In the genomic region with DNA sequence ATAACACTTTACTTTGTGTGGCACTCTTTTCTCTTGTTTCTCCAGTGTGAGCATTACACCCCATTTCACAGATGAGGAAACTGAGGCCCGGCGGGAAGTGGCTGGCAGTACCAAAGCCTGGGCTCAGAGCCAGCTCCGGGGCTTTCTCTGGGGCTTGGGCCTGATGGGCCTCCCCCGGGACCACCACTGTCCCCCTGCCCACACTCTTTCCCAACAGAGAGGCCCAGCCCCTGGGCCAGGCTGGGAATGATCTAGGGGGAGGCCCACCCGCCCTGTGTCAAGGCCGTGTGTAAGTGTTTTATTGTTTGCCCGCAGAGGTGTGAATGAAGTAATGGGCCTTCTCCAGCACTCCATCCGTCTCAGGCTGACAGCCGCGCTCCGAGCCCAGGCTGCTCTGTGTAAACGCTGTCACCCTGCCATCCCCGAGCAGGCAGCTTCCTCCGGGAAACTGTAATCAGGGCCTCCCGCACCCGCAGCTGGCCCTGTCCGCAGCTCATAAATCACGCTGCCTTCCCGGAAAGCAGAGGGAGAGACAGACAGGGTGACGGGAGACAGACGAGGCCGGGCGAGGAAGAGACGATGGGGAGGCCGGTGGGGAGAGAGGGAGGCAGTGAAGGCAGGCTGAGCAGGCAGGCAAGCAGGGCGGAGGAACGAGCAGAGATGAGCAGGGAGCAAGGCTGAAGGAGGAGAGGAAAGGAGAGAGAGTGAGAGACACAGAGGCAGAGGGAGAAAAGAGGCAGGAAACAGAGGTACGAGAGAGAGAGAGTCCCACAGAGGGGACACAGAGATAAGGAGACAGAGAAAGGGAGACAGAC, we compare ENCODE assay signal across 8 cellular contexts.
DNase-seq lines count a peak whose midpoint lies in the region; ATAC-seq and TF ChIP-seq lines count a peak whose summit lies in the region.

No MANE protein-coding gene starts in this region.

- H3K4me3 ChIP-seq in lower lobe of right lung, result no peak overlapping the region

- peaks cover 46% of the 10 kb centered on the region for H3K27me3 ChIP-seq in lower lobe of right lung (ENCODE audit: low read depth)

- no peaks in the 10 kb centered on the region for H3K9me3 ChIP-seq in lower lobe of right lung

- TF ChIP-seq CTCF in VCaP (conservative IDR thresholded peaks at IDR 0.05), result no peak
- no peak for TF ChIP-seq CTCF in lower lobe of right lung (IDR thresholded peaks at IDR 0.05)

- H3K36me3 ChIP-seq in lower lobe of right lung, result no peaks in the 10 kb centered on the region

- ATAC-seq in lower lobe of right lung, result peak; percentile 21 to 52
- no peak for ATAC-seq in HG02938 (IDR thresholded peaks at IDR 0.05; ENCODE audit: unreplicated experiment)

- H3K4me1 ChIP-seq in lower lobe of right lung, result peaks cover 6% of the 10 kb centered on the region

- TF ChIP-seq POLR2A in erythroblast (IDR thresholded peaks at IDR 0.05; ENCODE audit: low read length), result no peak

- DNase-seq in Ammon's horn (ENCODE audit: low spot score), result peak; percentile 31
- DNase-seq in KBM-7, result peak; percentile 7
- no peak for DNase-seq in lower lobe of right lung
- no peak for DNase-seq in AML-193 (lab: John Stamatoyannopoulos, UW)
- DNase-seq in activated T-cell treated with anti-CD3 and anti-CD28 coated beads, Interleukin-2, amount 50 U/mL, for 1 hour, result no peak
- no peak for DNase-seq in erythroblast (lab: John Stamatoyannopoulos, UW)

- intact Hi-C loops in lower lobe of right lung (cut with DNase I), result no loop called here

- in situ Hi-C loops in KBM-7 (cut with MboI; ENCODE audit: low pct_unique_long_range_greater_than_20kb, low sequenced_read_pairs), result no loop called here

- H3K27ac ChIP-seq in VCaP, result peak overlapping the region; percentile 51
- H3K27ac ChIP-seq in lower lobe of right lung, result no peak overlapping the region

Comparison
In these comparisons a context has a peak if more than half of its experiments do, and no peak if none do; other contexts are left out.
1. DNase-seq: peak in Ammon's horn (single experiment) and KBM-7 (single experiment); none in lower lobe of right lung (single experiment), AML-193 (0 of 2), activated T-cell treated with anti-CD3 and anti-CD28 coated beads, Interleukin-2, amount 50 U/mL, for 1 hour (single experiment) and erythroblast (0 of 2).